ENCODE assay signal across 10 cellular contexts in the genomic region with DNA sequence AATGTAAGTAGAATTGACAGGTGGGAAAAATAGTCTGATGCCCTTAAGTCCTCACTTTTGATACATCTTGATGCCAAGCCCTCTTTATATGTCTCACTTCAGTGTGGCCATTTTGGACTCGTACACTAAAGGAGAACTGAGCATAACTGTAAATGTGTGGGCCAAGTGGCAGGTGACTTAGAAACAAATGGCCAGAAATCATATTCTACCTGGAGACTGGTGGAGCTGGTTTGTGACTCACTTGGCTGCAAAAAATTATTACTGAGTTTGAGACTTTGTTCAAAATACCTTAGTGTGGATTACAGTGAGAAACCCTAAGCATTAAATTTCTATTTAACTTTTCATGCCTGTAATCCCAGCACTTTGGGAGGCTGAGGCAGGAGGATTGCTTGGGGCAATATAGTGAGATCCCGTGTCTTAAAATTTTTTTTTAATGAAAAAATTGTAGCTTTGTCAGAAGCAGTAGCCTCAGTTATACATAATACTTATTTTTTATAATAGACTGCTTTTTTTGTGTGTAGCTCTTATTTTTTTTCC. TPM values are rescaled to one million over a fixed set of nuclear protein-coding genes. Genes with fewer than 3 reads are reported as not detected.
DNase-seq lines count a peak whose midpoint lies in the region; ATAC-seq and TF ChIP-seq lines count a peak whose summit lies in the region.
"Had no signal": no experiment of that assay in that cellular context is flagged by ENCODE, and none has a peak within 500 bp of the region (broad histone marks: within the 10 kb centered on the region; RNA-seq: fewer than 3 reads in every experiment).

No MANE protein-coding gene starts in this region.

- ATAC-seq in CD4-positive, alpha-beta T cell (ENCODE audit: poor library complexity): no peak
- no peak for ATAC-seq in HCT116

- TF ChIP-seq POLR2A in HCT116 (IDR thresholded peaks at IDR 0.05; ENCODE audit: borderline replicate concordance, extremely low read depth, insufficient read depth, insufficient read length): no peak

- POLR2A ChIA-PET in CD4-positive, alpha-beta T cell (lab: Charles Lee): interaction anchor here (0.7 kb wide), 1 partner anchor 133 kb away, joined by 3 read pairs; a partner anchor contains a TSS
- POLR2A ChIA-PET in HCT116 (lab: Charles Lee) (interaction anchor here (0.7 to 1.3 kb wide), 5 partner anchors 10 to 49 kb away, joined by 3 to 5 read pairs (median 4); no protein-coding TSS in a partner anchor), A673 (lab: Charles Lee; ENCODE audit: low non-redundant PET) (interaction anchor here (0.6 kb wide), 1 partner anchor 195 kb away, joined by 6 read pairs; no protein-coding TSS in a partner anchor)

- peak overlapping the region; percentile 19; the same call in 1 of the 2 replicates for H3K4me2 ChIP-seq in HCT116 (ENCODE audit: low read length)

- RAD21 ChIA-PET in HCT116 (lab: Charles Lee; ENCODE audit: low non-redundant PET in 1 of 2, low total read pairs in 2 of 2, uncharacterized antibody in 2 of 2, unreplicated experiment in 2 of 2): no interaction called here

- H3K36me3 ChIP-seq in HCT116 (ENCODE audit: control insufficient read depth in 1 of 2, insufficient read depth in 2 of 2, low read length in 2 of 2) (peaks cover 26 to 57% of the 10 kb centered on the region in 2 experiments; a peak in 3 of 4 replicates), adipocyte (ENCODE audit: control insufficient read depth, insufficient read depth, low read length, severe bottlenecking) (peaks cover 73% of the 10 kb centered on the region), A673 (ENCODE audit: insufficient read depth, low read length, poor library complexity, severe bottlenecking) (peaks cover 73% of the 10 kb centered on the region)

- H3K4me3 Mint-ChIP-seq in CD4-positive, alpha-beta T cell: peak overlapping the region; percentile 80
- peak overlapping the region; percentile 38 for H3K4me3 Mint-ChIP-seq in nephron progenitor cell

- peak overlapping the region; percentile 2 for H3K27ac ChIP-seq in CD4-positive, alpha-beta T cell (ENCODE audit: low read depth, low read length)
- H3K27ac ChIP-seq in HCT116 (ENCODE audit: low read depth, low read length) (no peak overlapping the region), A673 (ENCODE audit: low read depth, low read length, poor library complexity, severe bottlenecking) (no peak overlapping the region)

- intact Hi-C loops in CD4-positive, alpha-beta T cell (cut with DNase I, micrococcal nuclease): loop anchor here in 1 of 2 experiments (2.0 kb wide), 1 partner anchor 16 kb away; no protein-coding TSS in a partner anchor
- intact Hi-C loops in HCT116 (cut with micrococcal nuclease) (no loop called here), A673 (cut with micrococcal nuclease; ENCODE audit: unreplicated experiment) (loop anchor here (5.0 kb wide), 1 partner anchor 174 kb away; no protein-coding TSS in a partner anchor)

- peaks cover 64% of the 10 kb centered on the region for H4K20me1 ChIP-seq in HCT116 (ENCODE audit: insufficient read depth)

- TF ChIP-seq RAD21 in HCT116 (IDR thresholded peaks at IDR 0.05; ENCODE audit: low read depth): no peak

- BruUV-seq in HCT116 (replicated peaks; lab: Mats Ljungman, UMichigan): no TSS peak
- no TSS peak for BruUV-seq in A673 (replicated peaks; lab: Mats Ljungman, UMichigan)

- H3K27me3 Mint-ChIP-seq in CD4-positive, alpha-beta T cell: no peaks in the 10 kb centered on the region
- no peaks in the 10 kb centered on the region for H3K27me3 Mint-ChIP-seq in nephron progenitor cell (ENCODE audit: low read depth, poor library complexity)

- no peak for TF ChIP-seq CTCF in CD4-positive, alpha-beta T cell (IDR thresholded peaks at IDR 0.05)
- TF ChIP-seq CTCF in HCT116 (IDR thresholded peaks at IDR 0.05 in 2 of 3, conservative IDR thresholded peaks at IDR 0.05 in 1 of 3; ENCODE audit: borderline replicate concordance in 1 of 3, insufficient read depth in 1 of 3, low read depth in 2 of 3, low read length in 2 of 3) (no peak), nephron progenitor cell (IDR thresholded peaks at IDR 0.05) (no peak), A673 (conservative IDR thresholded peaks at IDR 0.05; ENCODE audit: low read depth, low read length) (no peak)

- DNase-seq in CD4-positive, alpha-beta T cell: no peak
- DNase-seq in HCT116 (ENCODE audit: low read depth, low spot score) (no peak), adipocyte (ENCODE audit: low read depth) (no peak), nephron progenitor cell (no peak), islet precursor cell (no peak), A673 (ENCODE audit: low spot score) (no peak), COR-L47 (lab: John Stamatoyannopoulos, UW) (no peak)
- DNase-seq: NCI-H1092 treated with DMSO at 0.1 percent for 48 hours, NCI-H748 treated with DMSO at 0.1 percent for 48 hours had no signal

- peaks cover 98% of the 10 kb centered on the region for H3K79me2 ChIP-seq in HCT116 (ENCODE audit: insufficient read depth, low read length)

- no peaks in the 10 kb centered on the region for H3K27me3 ChIP-seq in CD4-positive, alpha-beta T cell (ENCODE audit: control insufficient read depth, insufficient read depth, low read length)
- H3K27me3 ChIP-seq in HCT116 (ENCODE audit: insufficient read depth, low read length) (no peaks in the 10 kb centered on the region), adipocyte (replicated peaks; ENCODE audit: control insufficient read depth, insufficient read depth, low read length) (no peaks in the 10 kb centered on the region), A673 (replicated peaks; ENCODE audit: insufficient read depth, low read depth, low read length, poor library complexity) (no peaks in the 10 kb centered on the region)
- H3K27me3 ChIP-seq: cardiac muscle cell had no signal

- H3K9me2 ChIP-seq in HCT116 (ENCODE audit: insufficient read depth): no peaks in the 10 kb centered on the region

- peaks cover 89% of the 10 kb centered on the region for H3K36me3 Mint-ChIP-seq in CD4-positive, alpha-beta T cell (ENCODE audit: low read depth)
- peaks cover 73% of the 10 kb centered on the region for H3K36me3 Mint-ChIP-seq in nephron progenitor cell (ENCODE audit: low read depth)

- no peaks in the 10 kb centered on the region for H3K9me3 Mint-ChIP-seq in CD4-positive, alpha-beta T cell
- H3K9me3 Mint-ChIP-seq in nephron progenitor cell: no peaks in the 10 kb centered on the region

- peaks cover 85% of the 10 kb centered on the region for H3K4me1 Mint-ChIP-seq in CD4-positive, alpha-beta T cell (ENCODE audit: low read depth)
- H3K4me1 Mint-ChIP-seq in nephron progenitor cell: peaks cover 55% of the 10 kb centered on the region

- H3K9me3 ChIP-seq in CD4-positive, alpha-beta T cell (ENCODE audit: control insufficient read depth, low read length): no peaks in the 10 kb centered on the region
- no peaks in the 10 kb centered on the region for H3K9me3 ChIP-seq in HCT116 (ENCODE audit: control insufficient read depth in 1 of 2, insufficient read depth in 1 of 2, low read depth in 1 of 2, low read length in 2 of 2)
- H3K9me3 ChIP-seq in adipocyte (ENCODE audit: control insufficient read depth, low read length): no peaks in the 10 kb centered on the region
- H3K9me3 ChIP-seq in A673 (ENCODE audit: low read depth, low read length, poor library complexity, severe bottlenecking): no peaks in the 10 kb centered on the region

- H3K4me3 ChIP-seq in HCT116 (replicated peaks in 1 of 2; ENCODE audit: low read depth in 1 of 2, low read length in 2 of 2): no peak overlapping the region
- H3K4me3 ChIP-seq in adipocyte (ENCODE audit: low read length): peak overlapping the region; percentile 98
- H3K4me3 ChIP-seq in A673 (ENCODE audit: low read depth, low read length, poor library complexity, severe bottlenecking): no peak overlapping the region
- H3K4me3 ChIP-seq: cardiac muscle cell had no signal

- H2AFZ ChIP-seq in HCT116 (ENCODE audit: low read depth, low read length, poor library complexity, severe bottlenecking): no peak overlapping the region

- CTCF ChIA-PET in CD4-positive, alpha-beta T cell (lab: Charles Lee): interaction anchor here (1.5 kb wide), 1 partner anchor 43 kb away, joined by 3 read pairs; no protein-coding TSS in a partner anchor
- CTCF ChIA-PET in HCT116 (lab: Charles Lee) (interaction anchor here (1.2 kb wide), 1 partner anchor 38 kb away, joined by 4 read pairs; no protein-coding TSS in a partner anchor), A673 (lab: Charles Lee) (no interaction called here)

- H3K9ac ChIP-seq in HCT116 (ENCODE audit: low read length) (no peak overlapping the region), adipocyte (ENCODE audit: low read length) (peak overlapping the region; percentile 97)

- H3K4me1 ChIP-seq in HCT116 (ENCODE audit: control insufficient read depth in 1 of 2, insufficient read depth in 2 of 2, low read length in 2 of 2) (peaks cover 19 to 74% of the 10 kb centered on the region in 2 experiments), adipocyte (ENCODE audit: control insufficient read depth, insufficient read depth, low read length) (peaks cover 65% of the 10 kb centered on the region), A673 (ENCODE audit: insufficient read depth, low read length, poor library complexity, severe bottlenecking) (peaks cover 33% of the 10 kb centered on the region)

- peak overlapping the region; percentile 68 for H3K27ac Mint-ChIP-seq in CD4-positive, alpha-beta T cell
- H3K27ac Mint-ChIP-seq in nephron progenitor cell: no peak overlapping the region

TF ChIP-seq in HCT116, 20 proteins besides CTCF, POLR2A, EP300 and RAD21 (continues in another document):
- TF ChIP-seq EZH2 (IDR thresholded peaks at IDR 0.05): no peak
- TF ChIP-seq, protein P1, sequence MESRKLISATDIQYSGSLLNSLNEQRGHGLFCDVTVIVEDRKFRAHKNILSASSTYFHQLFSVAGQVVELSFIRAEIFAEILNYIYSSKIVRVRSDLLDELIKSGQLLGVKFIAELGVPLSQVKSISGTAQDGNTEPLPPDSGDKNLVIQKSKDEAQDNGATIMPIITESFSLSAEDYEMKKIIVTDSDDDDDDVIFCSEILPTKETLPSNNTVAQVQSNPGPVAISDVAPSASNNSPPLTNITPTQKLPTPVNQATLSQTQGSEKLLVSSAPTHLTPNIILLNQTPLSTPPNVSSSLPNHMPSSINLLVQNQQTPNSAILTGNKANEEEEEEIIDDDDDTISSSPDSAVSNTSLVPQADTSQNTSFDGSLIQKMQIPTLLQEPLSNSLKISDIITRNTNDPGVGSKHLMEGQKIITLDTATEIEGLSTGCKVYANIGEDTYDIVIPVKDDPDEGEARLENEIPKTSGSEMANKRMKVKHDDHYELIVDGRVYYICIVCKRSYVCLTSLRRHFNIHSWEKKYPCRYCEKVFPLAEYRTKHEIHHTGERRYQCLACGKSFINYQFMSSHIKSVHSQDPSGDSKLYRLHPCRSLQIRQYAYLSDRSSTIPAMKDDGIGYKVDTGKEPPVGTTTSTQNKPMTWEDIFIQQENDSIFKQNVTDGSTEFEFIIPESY (IDR thresholded peaks at IDR 0.05; ENCODE audit: extremely low read depth, insufficient replicate concordance, low read length): no peak
- TF ChIP-seq YY1 (IDR thresholded peaks at IDR 0.05; ENCODE audit: extremely low read depth, insufficient replicate concordance, low read depth, low read length): no peak
- TF ChIP-seq JUND (IDR thresholded peaks at IDR 0.05): no peak; the same call in 1 of the 2 replicates
- TF ChIP-seq POLR2AphosphoS5 (IDR thresholded peaks at IDR 0.05; ENCODE audit: low read depth, low read length): no peak

RNA-seq across cellular contexts. Expression of a gene that starts 5.0 kb away (rescaled TPM):
- 100 to 1,000 TPM; 152 to 153 TPM for total RNA-seq in CD4-positive, alpha-beta T cell
- total RNA-seq in HCT116 (2021; ENCODE audit: unreplicated experiment) (54.9 TPM), A673 (2021) (83.8 and 90.4 TPM in 2 replicates)
- polyA plus RNA-seq in HCT116 (2012): 17.2 and 22.8 TPM in 2 replicates
